Comparison of ENCODE assay signal across 8 cellular contexts in the genomic region with DNA sequence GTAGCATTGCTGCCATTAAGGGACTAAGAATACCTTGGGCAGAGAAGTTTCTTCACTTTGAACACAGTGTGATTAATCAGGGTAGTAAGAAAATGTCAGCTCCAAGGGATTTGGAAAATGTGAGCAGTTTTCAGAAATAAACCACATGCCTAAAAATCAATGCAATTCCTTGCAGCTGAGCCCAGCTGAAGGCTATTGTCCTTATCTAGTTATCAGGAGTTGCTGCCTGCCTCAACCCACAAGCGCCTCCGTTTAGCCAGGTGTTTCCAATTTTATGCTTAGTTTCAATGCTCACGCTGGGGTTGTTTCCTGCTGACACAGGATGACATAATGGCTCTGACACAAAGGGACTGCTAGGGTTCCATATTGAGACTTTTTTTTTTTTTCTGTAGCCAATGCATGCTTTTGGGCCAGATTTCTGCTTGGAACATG.
DNase-seq lines count a peak whose midpoint lies in the region; TF ChIP-seq lines count a peak whose summit lies in the region.

No MANE protein-coding gene starts in this region.

- no peaks in the 10 kb centered on the region for H3K79me2 ChIP-seq in MM.1S (ENCODE audit: low read length)

- peak overlapping the region; percentile 44; the same call in 1 of the 2 replicates for H3K27ac ChIP-seq in MM.1S (ENCODE audit: low read length)

- TF ChIP-seq CTCF in MM.1S (IDR thresholded peaks at IDR 0.05; ENCODE audit: low read length) (no peak), choroid plexus epithelial cell (conservative IDR thresholded peaks at IDR 0.05; ENCODE audit: low read depth, low read length) (no peak), nephron progenitor cell (IDR thresholded peaks at IDR 0.05) (no peak)

- no peaks in the 10 kb centered on the region for H4K20me1 ChIP-seq in MM.1S (ENCODE audit: insufficient read depth, low read length)

- peak overlapping the region; percentile 3; the same call in 1 of the 2 replicates for H3K4me3 ChIP-seq in MM.1S (ENCODE audit: low read length)
- no peak overlapping the region for H3K4me3 ChIP-seq in choroid plexus epithelial cell (ENCODE audit: low read depth, low read length)

- H3K4me1 ChIP-seq in MM.1S (ENCODE audit: low read length): peaks cover 20% of the 10 kb centered on the region

- no peak overlapping the region for H3K27ac Mint-ChIP-seq in nephron progenitor cell

- peaks cover 7% of the 10 kb centered on the region; the same call in 1 of the 2 replicates for H3F3A ChIP-seq in MM.1S (ENCODE audit: insufficient read depth, low read length)

- no peak overlapping the region for H3K4me3 Mint-ChIP-seq in nephron progenitor cell

- peaks cover 3% of the 10 kb centered on the region for H3K27me3 Mint-ChIP-seq in nephron progenitor cell (ENCODE audit: low read depth, poor library complexity)

- no peaks in the 10 kb centered on the region for H3K36me3 Mint-ChIP-seq in nephron progenitor cell (ENCODE audit: low read depth)

- no peaks in the 10 kb centered on the region for H3K9me2 ChIP-seq in MM.1S (replicated peaks; ENCODE audit: insufficient read depth, low read length)

- H3K27me3 ChIP-seq in MM.1S (replicated peaks; ENCODE audit: insufficient read depth, low read length): no peaks in the 10 kb centered on the region

- peaks cover 10% of the 10 kb centered on the region for H3K4me1 Mint-ChIP-seq in nephron progenitor cell

- H3K9me3 ChIP-seq in MM.1S (replicated peaks; ENCODE audit: insufficient read depth, low read length): no peaks in the 10 kb centered on the region

- H3K9me3 Mint-ChIP-seq in nephron progenitor cell: peaks cover 12% of the 10 kb centered on the region

- intact Hi-C loops in posterior cingulate gyrus (cut with DNase I): no loop called here

- H3K4me2 ChIP-seq in MM.1S (ENCODE audit: low read depth, low read length): peak overlapping the region; percentile 57

- no peaks in the 10 kb centered on the region for H3K36me3 ChIP-seq in MM.1S (replicated peaks; ENCODE audit: insufficient read depth, low read length)

- DNase-seq in NCI-H2227 (lab: John Stamatoyannopoulos, UW; ENCODE audit: unreplicated experiment) (peak; percentile 37), NCI-H2227 treated with DMSO at 0.1 percent for 48 hours (lab: John Stamatoyannopoulos, UW) (no peak), MM.1S (peak; percentile 90), choroid plexus epithelial cell (ENCODE audit: low read depth) (peak; percentile 39), nephron progenitor cell (peak; percentile 4), C1 segment of cervical spinal cord (lab: John Stamatoyannopoulos, UW) (no peak), posterior cingulate gyrus (no peak), foreskin melanocyte (no peak)

- H3K9ac ChIP-seq in MM.1S (ENCODE audit: low read length): no peak overlapping the region

- H2AFZ ChIP-seq in MM.1S (ENCODE audit: low read length): no peak overlapping the region

Comparison
In these comparisons a context has a peak if more than half of its experiments do, and no peak if none do; other contexts are left out.
1. DNase-seq: peak in NCI-H2227 (single experiment), MM.1S (single experiment), choroid plexus epithelial cell (single experiment) and nephron progenitor cell (single experiment); none in NCI-H2227 treated with DMSO at 0.1 percent for 48 hours (single experiment), C1 segment of cervical spinal cord (0 of 14), posterior cingulate gyrus (0 of 10) and foreskin melanocyte (single experiment).